Comparison of ENCODE assay signal across 21 cellular contexts in genomic region chr6:679282-679681, GRCh38. TPM values are rescaled to one million over a fixed set of nuclear protein-coding genes. Genes with fewer than 3 reads are reported as not detected.
DNase-seq lines count a peak whose midpoint lies in the region; ATAC-seq and TF ChIP-seq lines count a peak whose summit lies in the region.
"Had no signal": no experiment of that assay in that cellular context is flagged by ENCODE, and none has a peak within 500 bp of the region (broad histone marks: within the 10 kb centered on the region; RNA-seq: fewer than 3 reads in every experiment).

No MANE protein-coding gene starts in this region.

- no peaks in the 10 kb centered on the region for H3K27me3 ChIP-seq in breast epithelium
- no peaks in the 10 kb centered on the region for H3K27me3 ChIP-seq in brain microvascular endothelial cell (replicated peaks)
- H3K27me3 ChIP-seq in iPS-18a (ENCODE audit: control insufficient read depth, insufficient read depth, low read length): no peaks in the 10 kb centered on the region
- H3K27me3 ChIP-seq: BE2C had no signal

- H3K4me3 ChIP-seq in breast epithelium (no peak overlapping the region), brain microvascular endothelial cell (ENCODE audit: low read depth, low read length) (no peak overlapping the region), iPS-18a (ENCODE audit: low read length) (no peak overlapping the region)

- H3K4me1 ChIP-seq in breast epithelium (no peaks in the 10 kb centered on the region), iPS-18a (ENCODE audit: control insufficient read depth, low read depth, low read length) (peaks cover 68% of the 10 kb centered on the region)
- H3K4me1 ChIP-seq: Caco-2 had no signal

- peaks cover 42% of the 10 kb centered on the region for H3K4me1 Mint-ChIP-seq in MCF 10A (ENCODE audit: insufficient read depth, unreplicated experiment)
- H3K4me1 Mint-ChIP-seq in activated CD8-positive, alpha-beta T cell treated with anti-CD3 and anti-CD28 coated beads for 36 hours (ENCODE audit: low read depth): peaks cover 55% of the 10 kb centered on the region

- no peaks in the 10 kb centered on the region for H3K9me3 Mint-ChIP-seq in MCF 10A (ENCODE audit: unreplicated experiment)
- H3K9me3 Mint-ChIP-seq in activated CD8-positive, alpha-beta T cell treated with anti-CD3 and anti-CD28 coated beads for 36 hours: no peaks in the 10 kb centered on the region
- H3K9me3 Mint-ChIP-seq: CD4-positive, CD25-positive, alpha-beta regulatory T cell had no signal

- H3K36me3 ChIP-seq in breast epithelium (no peaks in the 10 kb centered on the region), brain microvascular endothelial cell (replicated peaks) (no peaks in the 10 kb centered on the region), iPS-18a (ENCODE audit: control insufficient read depth, low read depth, low read length) (no peaks in the 10 kb centered on the region)
- H3K36me3 ChIP-seq: BE2C had no signal

- no peak overlapping the region for H3K4me3 Mint-ChIP-seq in MCF 10A (ENCODE audit: unreplicated experiment)
- H3K4me3 Mint-ChIP-seq in activated CD8-positive, alpha-beta T cell treated with anti-CD3 and anti-CD28 coated beads for 36 hours: no peak overlapping the region

- TF ChIP-seq CTCF in MCF 10A (IDR thresholded peaks at IDR 0.05; ENCODE audit: unreplicated experiment) (no peak), breast epithelium (IDR thresholded peaks at IDR 0.05) (no peak), brain microvascular endothelial cell (IDR thresholded peaks at IDR 0.05; ENCODE audit: low read depth, low read length, missing control alignments) (no peak)
- no peak for TF ChIP-seq CTCF in activated CD8-positive, alpha-beta T cell treated with anti-CD3 and anti-CD28 coated beads for 36 hours (IDR thresholded peaks at IDR 0.05)

- POLR2A ChIA-PET in MCF 10A (lab: Yijun Ruan, JAX): interaction anchor here (0.6 to 6.3 kb wide), 8 partner anchors 10 to 143 kb away, joined by 3 to 69 read pairs (median 4); partner anchors contain the start of gene EXOC2
- POLR2A ChIA-PET in activated CD8-positive, alpha-beta T cell treated with anti-CD3 and anti-CD28 coated beads for 36 hours (lab: Charles Lee): interaction anchor here (1.6 kb wide), 1 partner anchor 14 kb away, joined by 7 read pairs; the partner anchor contains the start of gene EXOC2

- peak overlapping the region; percentile 91 for H3K27ac Mint-ChIP-seq in MCF 10A (ENCODE audit: low read depth, unreplicated experiment)
- H3K27ac Mint-ChIP-seq in activated CD8-positive, alpha-beta T cell treated with anti-CD3 and anti-CD28 coated beads for 36 hours: no peak overlapping the region

- DNase-seq in MCF 10A (ENCODE audit: unreplicated experiment) (no peak), breast epithelium (ENCODE audit: low spot score in 2 of 2) (no peak), brain microvascular endothelial cell (peak; percentile 36), kidney tubule cell (ENCODE audit: low spot score) (no peak), NCI-H2171 treated with DMSO at 0.1 percent for 48 hours (lab: John Stamatoyannopoulos, UW) (no peak)
- no peak for DNase-seq in activated CD8-positive, alpha-beta T cell treated with anti-CD3 and anti-CD28 coated beads for 36 hours
- DNase-seq: 8988T; BE2C; Caco-2; CD4-positive, CD25-positive, alpha-beta regulatory T cell; GF-D8; NCI-H1105; NCI-H2081; NCI-H510A; NCI-H774; SHP77 had no signal

- peaks cover 8% of the 10 kb centered on the region for H3K36me3 Mint-ChIP-seq in MCF 10A (ENCODE audit: insufficient read depth, unreplicated experiment)
- peaks cover 8% of the 10 kb centered on the region for H3K36me3 Mint-ChIP-seq in activated CD8-positive, alpha-beta T cell treated with anti-CD3 and anti-CD28 coated beads for 36 hours (ENCODE audit: low read depth)

- H3K9ac ChIP-seq in iPS-18a (ENCODE audit: low read length): peak overlapping the region; percentile 25
- H3K9ac ChIP-seq: KMS-11 had no signal

- TF ChIP-seq POLR2A in breast epithelium (IDR thresholded peaks at IDR 0.05): no peak

- intact Hi-C loops in MCF 10A (cut with micrococcal nuclease) (no loop called here), breast epithelium (cut with DNase I; ENCODE audit: low total_unique reads) (no loop called here)
- intact Hi-C loops in activated CD8-positive, alpha-beta T cell treated with anti-CD3 and anti-CD28 coated beads for 36 hours (cut with micrococcal nuclease): no loop called here

- H3K27ac ChIP-seq in breast epithelium (no peak overlapping the region), brain microvascular endothelial cell (no peak overlapping the region), iPS-18a (ENCODE audit: low read length) (peak overlapping the region; percentile 72)
- H3K27ac ChIP-seq: KMS-11 had no signal

- no peaks in the 10 kb centered on the region for H3K27me3 Mint-ChIP-seq in MCF 10A (ENCODE audit: insufficient read depth, unreplicated experiment)
- no peaks in the 10 kb centered on the region for H3K27me3 Mint-ChIP-seq in activated CD8-positive, alpha-beta T cell treated with anti-CD3 and anti-CD28 coated beads for 36 hours
- H3K27me3 Mint-ChIP-seq: CD4-positive, CD25-positive, alpha-beta regulatory T cell had no signal

- in situ Hi-C loops in brain microvascular endothelial cell (cut with HindIII; ENCODE audit: low pct_ligation_motif_present, low sequenced_read_pairs): no loop called here

- no peaks in the 10 kb centered on the region for H3K9me3 ChIP-seq in breast epithelium
- no peaks in the 10 kb centered on the region for H3K9me3 ChIP-seq in iPS-18a (ENCODE audit: control insufficient read depth, low read depth, low read length)
- H3K9me3 ChIP-seq: BE2C, Caco-2 had no signal

- CTCF ChIA-PET in MCF 10A (lab: Yijun Ruan, JAX): interaction anchor here (0.6 to 1.0 kb wide), 2 partner anchors 19 to 684 kb away, joined by 3 to 6 read pairs; no protein-coding TSS in a partner anchor
- CTCF ChIA-PET in activated CD8-positive, alpha-beta T cell treated with anti-CD3 and anti-CD28 coated beads for 36 hours (lab: Charles Lee): interaction anchor here (0.7 to 1.6 kb wide), 5 partner anchors 10 to 108 kb away, joined by 3 to 5 read pairs (median 4); no protein-coding TSS in a partner anchor

- BruUV-seq in MCF 10A (replicated peaks; lab: Mats Ljungman, UMichigan): no TSS peak

- no peak for ATAC-seq in HG03520 (IDR thresholded peaks at IDR 0.05; ENCODE audit: unreplicated experiment)
- no peak for ATAC-seq in activated CD8-positive, alpha-beta T cell treated with anti-CD3 and anti-CD28 coated beads for 36 hours
- ATAC-seq: HCT116, SK-N-SH treated with all-trans-retinoic acid at 6 μM for 48 hours had no signal

RNA-seq across cellular contexts. Expression of gene EXOC2, which starts 13.7 kb away (rescaled TPM):
- 14.6 and 18.9 TPM in 2 replicates for total RNA-seq in MCF 10A (2022)
- total RNA-seq in breast epithelium: 10 to 100 TPM; 19.7 to 37.3 (median 26.5) TPM
- total RNA-seq in activated CD8-positive, alpha-beta T cell treated with anti-CD3 and anti-CD28 coated beads for 36 hours: 10 to 100 TPM; 29.9 to 30.2 TPM

RNA-seq across cellular contexts. Expression of gene HUS1B, which starts 22.4 kb away (rescaled TPM):
- total RNA-seq in MCF 10A (2022): 0.61 and 0.72 TPM in 2 replicates
- total RNA-seq in breast epithelium: 1 to 10 TPM; 3.2 to 5.4 (median 3.9) TPM
- total RNA-seq in activated CD8-positive, alpha-beta T cell treated with anti-CD3 and anti-CD28 coated beads for 36 hours: 1 to 10 TPM in 1 of 2 experiments, under 1 TPM in 1; 0.40 to 1.0 TPM
